8 cellular contexts compared by ENCODE assay signal in the genomic region with DNA sequence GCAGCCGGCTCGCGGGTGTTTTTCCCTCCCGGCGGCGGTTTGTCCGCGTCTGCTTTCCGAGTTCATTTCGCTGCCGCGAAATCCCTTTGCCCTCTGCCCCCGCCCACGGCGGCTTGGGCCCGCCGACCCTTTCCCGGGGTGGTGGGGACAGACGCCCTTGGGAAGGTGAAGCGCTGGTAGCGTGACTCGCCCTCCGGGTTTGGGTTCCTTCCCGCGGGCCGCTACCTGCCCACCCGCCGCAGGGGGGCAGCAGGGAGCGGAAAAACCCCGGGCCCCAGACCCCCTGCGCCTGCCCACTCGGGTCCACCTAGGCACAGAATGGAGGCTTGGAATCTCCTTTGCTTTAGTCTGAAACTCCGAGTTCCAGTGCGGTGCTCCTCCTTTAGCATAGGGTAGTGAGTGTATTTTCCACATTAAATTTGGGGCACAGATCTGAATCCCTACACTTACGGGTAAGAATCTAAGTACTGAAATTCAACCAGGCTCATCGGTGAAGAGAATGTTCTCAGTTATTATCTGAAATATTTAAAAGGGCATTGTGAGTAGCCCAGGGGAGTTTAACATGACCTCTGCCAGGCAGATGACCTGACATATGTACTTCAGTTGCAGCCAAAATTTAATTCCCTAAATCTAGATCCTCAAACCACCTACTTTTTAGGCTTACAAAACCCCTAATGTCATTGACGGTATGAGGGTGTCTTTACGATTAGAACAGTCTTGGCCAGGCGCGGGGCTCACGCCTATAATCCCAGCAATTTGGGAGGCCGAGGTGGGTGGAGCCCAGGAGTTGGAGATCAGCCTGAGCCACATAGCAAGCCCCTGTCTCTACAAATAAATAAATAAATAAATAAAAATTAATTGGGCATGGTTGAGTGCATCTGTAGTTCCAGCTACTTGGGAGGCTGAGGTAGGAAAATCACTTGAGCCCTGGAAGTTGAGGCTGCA. TPM values are rescaled to one million over a fixed set of nuclear protein-coding genes. Genes with fewer than 3 reads are reported as not detected.
A peak's percentile ranks its signal among the peaks of the same experiment; 100 is the strongest.
DNase-seq lines count a peak whose midpoint lies in the region; ATAC-seq and TF ChIP-seq lines count a peak whose summit lies in the region.

No MANE protein-coding gene starts in this region.

- H3K27me3 ChIP-seq in DOHH2 (ENCODE audit: control insufficient read depth, low read length) (no peaks in the 10 kb centered on the region), SK-N-SH (ENCODE audit: insufficient read depth) (no peaks in the 10 kb centered on the region), right atrium auricular region (no peaks in the 10 kb centered on the region)

- H3K4me2 ChIP-seq in DOHH2 (ENCODE audit: low read length) (peak overlapping the region; percentile 86), SK-N-SH (peak overlapping the region; percentile 90)

- CTCF ChIA-PET in SK-N-SH (lab: Yijun Ruan, JAX): interaction anchor here (1.0 to 5.7 kb wide), 6 partner anchors 13 to 205 kb away, joined by 3 to 61 read pairs (median 3); a partner anchor contains a TSS

- POLR2A ChIA-PET in SK-N-SH (lab: Yijun Ruan, JAX): interaction anchor here (2.4 kb wide), 1 partner anchor 11 kb away, joined by 9 read pairs; no protein-coding TSS in a partner anchor

- no peaks in the 10 kb centered on the region for H3K27me3 Mint-ChIP-seq in IgD-negative memory B cell

- peak overlapping the region; percentile 65 to 86 (median 67) for H3K27ac Mint-ChIP-seq in IgD-negative memory B cell
- peak overlapping the region; percentile 90 to 92 for H3K27ac Mint-ChIP-seq in activated naive CD4-positive, alpha-beta T cell treated with anti-CD3 and anti-CD28 coated beads, Interleukin-2, amount 50 U/mL, for 72 hours

- ATAC-seq in GM21576 (IDR thresholded peaks at IDR 0.05; ENCODE audit: unreplicated experiment): peak; percentile 50
- ATAC-seq in activated naive CD4-positive, alpha-beta T cell treated with anti-CD3 and anti-CD28 coated beads, Interleukin-2, amount 50 U/mL, for 72 hours: peak; percentile 62 to 68

- 16% methylated on average over 33 of the region's 42 CpGs for WGBS in SK-N-SH (ENCODE audit: low lambda C conversion rate)

- no peaks in the 10 kb centered on the region for H3K9me3 Mint-ChIP-seq in IgD-negative memory B cell
- no peaks in the 10 kb centered on the region for H3K9me3 Mint-ChIP-seq in activated naive CD4-positive, alpha-beta T cell treated with anti-CD3 and anti-CD28 coated beads, Interleukin-2, amount 50 U/mL, for 72 hours

- H3F3A ChIP-seq in DOHH2 (ENCODE audit: control insufficient read depth, insufficient read depth) (peaks cover 35% of the 10 kb centered on the region), SK-N-SH (replicated peaks; ENCODE audit: insufficient read depth) (peaks cover 42% of the 10 kb centered on the region)

- peaks cover 75% of the 10 kb centered on the region for H3K36me3 ChIP-seq in DOHH2 (ENCODE audit: control insufficient read depth, low read length)
- H3K36me3 ChIP-seq in SK-N-SH (replicated peaks in 1 of 2; ENCODE audit: control insufficient read depth in 1 of 2, insufficient read depth in 2 of 2, low read length in 1 of 2): peaks cover 36 to 51% of the 10 kb centered on the region in 2 experiments
- H3K36me3 ChIP-seq in right atrium auricular region: peaks cover 50% of the 10 kb centered on the region

- TF ChIP-seq EP300 in SK-N-SH (IDR thresholded peaks at IDR 0.05; ENCODE audit: borderline replicate concordance in 1 of 2, low read depth in 1 of 2, low read length in 1 of 2): no peak

- peaks cover 32% of the 10 kb centered on the region for H3K79me2 ChIP-seq in DOHH2 (ENCODE audit: control insufficient read depth, low read length)
- H3K79me2 ChIP-seq in SK-N-SH (ENCODE audit: insufficient read depth): peaks cover 32% of the 10 kb centered on the region

- H3K9me3 ChIP-seq in DOHH2 (ENCODE audit: control insufficient read depth, insufficient read depth, low read length) (no peaks in the 10 kb centered on the region), SK-N-SH (no peaks in the 10 kb centered on the region), right atrium auricular region (no peaks in the 10 kb centered on the region)

- H2AFZ ChIP-seq in SK-N-SH (ENCODE audit: low read depth): peak overlapping the region; percentile 83; the same call in 1 of the 2 replicates

- peak; percentile 94 for TF ChIP-seq CTCF in DOHH2 (IDR thresholded peaks at IDR 0.05; ENCODE audit: low read depth, low read length, poor library complexity, severe bottlenecking)
- peak; percentile 96 for TF ChIP-seq CTCF in SK-N-SH (IDR thresholded peaks at IDR 0.05)
- peak; percentile 56 to 75 for TF ChIP-seq CTCF in right atrium auricular region (IDR thresholded peaks at IDR 0.05)
- peak; percentile 75 for TF ChIP-seq CTCF in retinal pigment epithelial cell (conservative IDR thresholded peaks at IDR 0.05; ENCODE audit: low read depth, low read length)

- H3K9me2 ChIP-seq in DOHH2 (replicated peaks; ENCODE audit: control insufficient read depth, low read length): no peaks in the 10 kb centered on the region
- H3K9me2 ChIP-seq in SK-N-SH: no peaks in the 10 kb centered on the region

- peak; percentile 53 for TF ChIP-seq RAD21 in SK-N-SH (IDR thresholded peaks at IDR 0.05; ENCODE audit: low read length)

- peaks cover 2% of the 10 kb centered on the region for H3K36me3 Mint-ChIP-seq in IgD-negative memory B cell
- peaks cover 21 to 39% of the 10 kb centered on the region in 2 donors for H3K36me3 Mint-ChIP-seq in activated naive CD4-positive, alpha-beta T cell treated with anti-CD3 and anti-CD28 coated beads, Interleukin-2, amount 50 U/mL, for 72 hours

- peak overlapping the region; percentile 89 for H3K9ac ChIP-seq in SK-N-SH

- peak overlapping the region; percentile 83 to 90 (median 87) for H3K4me3 Mint-ChIP-seq in IgD-negative memory B cell

- peak overlapping the region; percentile 69 for H3K27ac ChIP-seq in DOHH2 (ENCODE audit: low read depth, low read length)
- peak overlapping the region; percentile 69 to 75 for H3K27ac ChIP-seq in SK-N-SH (ENCODE audit: low read depth in 2 of 2, low read length in 1 of 2)
- peak overlapping the region; percentile 90 to 99 for H3K27ac ChIP-seq in right atrium auricular region

- H3K4me1 ChIP-seq in DOHH2 (ENCODE audit: control insufficient read depth, low read length) (peaks cover 19% of the 10 kb centered on the region), SK-N-SH (ENCODE audit: control insufficient read depth in 1 of 2, insufficient read depth in 2 of 2, low read depth in 1 of 2, low read length in 1 of 2) (peaks cover 4 to 11% of the 10 kb centered on the region in 2 experiments; a peak in 3 of 4 replicates), right atrium auricular region (peaks cover 0 to 19% of the 10 kb centered on the region in 2 donors)

- H4K20me1 ChIP-seq in DOHH2 (ENCODE audit: control insufficient read depth, insufficient read depth, low read depth, low read length): no peaks in the 10 kb centered on the region
- H4K20me1 ChIP-seq in SK-N-SH (ENCODE audit: insufficient read depth): 0 out of 2 replicates have a peak, but pooled peaks cover 15% of the 10 kb centered on the region

- H3K4me1 Mint-ChIP-seq in IgD-negative memory B cell: peaks cover 9 to 17% (median 14%) of the 10 kb centered on the region in 3 donors

- DNase-seq in SK-N-SH (peak; percentile 95), right atrium auricular region (ENCODE audit: low spot score) (peak; percentile 21), retinal pigment epithelial cell (ENCODE audit: low read depth) (no peak), pons (ENCODE audit: low spot score) (no peak)
- peak; percentile 79 to 84 for DNase-seq in activated naive CD4-positive, alpha-beta T cell treated with anti-CD3 and anti-CD28 coated beads, Interleukin-2, amount 50 U/mL, for 72 hours (ENCODE audit: low spot score in 2 of 2)

- H3K4me3 ChIP-seq in DOHH2 (ENCODE audit: low read length): peak overlapping the region; percentile 74
- H3K4me3 ChIP-seq in SK-N-SH (ENCODE audit: low read depth in 2 of 2, low read length in 1 of 2): peak overlapping the region; percentile 64 to 95
- H3K4me3 ChIP-seq in right atrium auricular region: peak overlapping the region; percentile 83 to 96
- peak overlapping the region; percentile 76 for H3K4me3 ChIP-seq in retinal pigment epithelial cell (ENCODE audit: low read length)

TF ChIP-seq in SK-N-SH, 30 proteins besides CTCF, POLR2A, EP300 and RAD21 (continues in another document):
- TF ChIP-seq FOSL2 (IDR thresholded peaks at IDR 0.05; ENCODE audit: borderline replicate concordance, low read depth) (no peak), POLR2AphosphoS5 (IDR thresholded peaks at IDR 0.05; ENCODE audit: low read depth, low read length) (no peak), TAF1 (IDR thresholded peaks at IDR 0.05; ENCODE audit: borderline replicate concordance, low read depth, low read length) (0 out of 2 replicates have a peak, but pooled peaks have one; percentile 29)

RNA-seq across cellular contexts. Expression of a gene that starts 1.0 kb away (rescaled TPM):
- polyA plus RNA-seq in IgD-negative memory B cell: 374 TPM
- 1,446 and 1,447 TPM in 2 replicates for polyA plus RNA-seq in SK-N-SH (2012; rRNA removed)
- 1,544 and 1,563 TPM in 2 replicates for polyA plus RNA-seq in SK-N-SH (2012; cell fraction: cytosol; rRNA removed)
- polyA plus RNA-seq in SK-N-SH (2012; cell fraction: nucleus; rRNA removed): 435 and 488 TPM in 2 replicates
- 100 to 1,000 TPM; 711 to 815 TPM for total RNA-seq in activated naive CD4-positive, alpha-beta T cell treated with anti-CD3 and anti-CD28 coated beads, Interleukin-2, amount 50 U/mL, for 72 hours
- total RNA-seq in right atrium auricular region: 100 to 1,000 TPM; 290 to 306 TPM

RNA-seq across cellular contexts. Expression of a gene that starts 13.9 kb away (rescaled TPM):
- polyA plus RNA-seq in IgD-negative memory B cell (68.4 TPM), SK-N-SH (2012; rRNA removed) (654 and 658 TPM in 2 replicates)
- polyA plus RNA-seq in SK-N-SH (2012; cell fraction: cytosol; rRNA removed): 675 and 736 TPM in 2 replicates
- 254 and 270 TPM in 2 replicates for polyA plus RNA-seq in SK-N-SH (2012; cell fraction: nucleus; rRNA removed)
- total RNA-seq in activated naive CD4-positive, alpha-beta T cell treated with anti-CD3 and anti-CD28 coated beads, Interleukin-2, amount 50 U/mL, for 72 hours: 100 to 1,000 TPM; 100 to 282 TPM
- 10 to 100 TPM; 12.4 to 22.9 TPM for total RNA-seq in right atrium auricular region

RNA-seq across cellular contexts. Expression of a gene that starts 46.6 kb away (rescaled TPM):
- polyA plus RNA-seq in IgD-negative memory B cell: 6.1 TPM
- 32.1 and 44.5 TPM in 2 replicates for polyA plus RNA-seq in SK-N-SH (2012; rRNA removed)
- polyA plus RNA-seq in SK-N-SH (2012; cell fraction: cytosol; rRNA removed): 32.4 and 35.5 TPM in 2 replicates
- 76.8 and 131 TPM in 2 replicates for polyA plus RNA-seq in SK-N-SH (2012; cell fraction: nucleus; rRNA removed)
- 100 to 1,000 TPM in 1 of 2 donors, 10 to 100 TPM in 1; 54.7 to 115 TPM for total RNA-seq in activated naive CD4-positive, alpha-beta T cell treated with anti-CD3 and anti-CD28 coated beads, Interleukin-2, amount 50 U/mL, for 72 hours
- 10 to 100 TPM; 56.4 to 56.5 TPM for total RNA-seq in right atrium auricular region

Comparison
In these comparisons a context has a peak if more than half of its experiments do, and no peak if none do; other contexts are left out.
1. DNase-seq: peak in SK-N-SH (single experiment), activated naive CD4-positive, alpha-beta T cell treated with anti-CD3 and anti-CD28 coated beads, Interleukin-2, amount 50 U/mL, for 72 hours (2 of 2) and right atrium auricular region (single experiment); none in retinal pigment epithelial cell (single experiment) and pons (single experiment).
2. RNA of a gene that starts 13.9 kb away (total RNA-seq): 100 to 282 TPM in activated naive CD4-positive, alpha-beta T cell treated with anti-CD3 and anti-CD28 coated beads, Interleukin-2, amount 50 U/mL, for 72 hours; 12.4 to 22.9 TPM in right atrium auricular region; every median in the first group is over 4 times any median in the second.
3. Peak in every context shown above with its lines, with median percentiles within 50 percentile points of each other: H3K27ac ChIP-seq, H3K4me3 ChIP-seq and CTCF ChIP-seq.